ENCODE assay signal across 8 cellular contexts in the genomic region with DNA sequence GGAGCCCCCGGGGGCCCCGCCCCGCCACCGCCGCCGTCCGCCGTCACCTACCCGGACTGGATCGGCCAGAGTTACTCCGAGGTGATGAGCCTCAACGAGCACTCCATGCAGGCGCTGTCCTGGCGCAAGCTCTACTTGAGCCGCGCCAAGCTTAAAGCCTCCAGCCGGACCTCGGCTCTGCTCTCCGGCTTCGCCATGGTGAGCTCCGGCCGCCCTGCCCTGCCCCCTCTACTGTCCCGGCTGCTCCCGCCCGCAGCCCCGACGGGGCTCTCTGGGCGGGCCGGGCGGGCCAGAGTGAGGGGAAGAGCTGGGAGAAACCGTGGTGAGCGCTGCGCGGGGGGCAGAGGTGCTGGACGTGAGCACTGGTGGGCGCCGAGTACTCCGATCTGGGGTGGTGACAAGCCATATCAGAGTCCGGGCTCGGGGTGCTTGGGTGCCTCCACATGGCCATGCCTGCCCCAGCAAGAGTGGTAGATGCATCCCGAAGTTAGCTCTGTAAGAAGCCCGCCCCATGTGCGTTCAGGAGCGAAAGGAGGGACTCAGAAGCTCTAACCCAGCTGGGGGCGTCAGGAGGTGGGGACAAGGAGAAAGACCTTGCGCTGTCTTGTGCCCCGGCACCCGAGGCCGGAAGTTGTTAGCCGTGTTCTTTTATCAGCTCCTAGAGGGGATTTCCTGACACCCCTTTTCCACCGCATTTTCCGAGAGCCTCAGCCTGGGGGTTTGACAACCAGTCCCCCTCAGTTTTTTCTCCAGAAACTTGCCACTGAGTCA. TPM values are rescaled to one million over a fixed set of nuclear protein-coding genes. Genes with fewer than 3 reads are reported as not detected.
DNase-seq lines count a peak whose midpoint lies in the region; ATAC-seq and TF ChIP-seq lines count a peak whose summit lies in the region.

No MANE protein-coding gene starts in this region.

- peak overlapping the region; percentile 58 for H3K4me3 ChIP-seq in skeletal muscle cell (ENCODE audit: low read depth, low read length)

- TF ChIP-seq EP300 in Ishikawa (IDR thresholded peaks at IDR 0.05; ENCODE audit: borderline replicate concordance): no peak

- no peak for TF ChIP-seq RAD21 in Ishikawa (IDR thresholded peaks at IDR 0.05; ENCODE audit: low read depth)

- peak; percentile 36 for ATAC-seq in GM21529 (IDR thresholded peaks at IDR 0.05; ENCODE audit: unreplicated experiment)

- DNase-seq in ELR (ENCODE audit: low read depth) (peak; percentile 80), T-helper 2 cell (peak; percentile 52 to 94 (median 79)), anterior cingulate cortex (lab: John Stamatoyannopoulos, UW) (peak in 46 of 58 donors; percentile 2 to 76 (median 46)), hypothalamus (lab: John Stamatoyannopoulos, UW) (peak in 45 of 51 donors; percentile 16 to 74 (median 44)), skeletal muscle cell (ENCODE audit: low read depth) (peak; percentile 15), occipital lobe (lab: John Stamatoyannopoulos, UW) (no peak)

TF ChIP-seq in Ishikawa, 13 proteins besides CTCF, POLR2A, EP300 and RAD21:
- TF ChIP-seq USF1 (IDR thresholded peaks at IDR 0.05) (no peak), YY1 (IDR thresholded peaks at IDR 0.05; ENCODE audit: low read depth) (0 out of 2 replicates have a peak, but pooled peaks have one; percentile 9), CREB1 (IDR thresholded peaks at IDR 0.05; ENCODE audit: low read depth) (no peak), ZBTB7A (IDR thresholded peaks at IDR 0.05; ENCODE audit: low read depth) (no peak; the same call in 1 of the 2 replicates), NFIC (IDR thresholded peaks at IDR 0.05) (no peak), TAF1 (IDR thresholded peaks at IDR 0.05; ENCODE audit: low read depth) (no peak; the same call in none of the 2 replicates)

RNA-seq across cellular contexts. Expression of gene ORAI1, which starts 0.7 kb away (rescaled TPM):
- 1.9 TPM for total RNA-seq in occipital lobe

RNA-seq across cellular contexts. Expression of gene MORN3, which starts 42.4 kb away (rescaled TPM):
- 2.8 TPM for total RNA-seq in occipital lobe

RNA-seq across cellular contexts. Expression of gene KDM2B, which starts 46.2 kb away (rescaled TPM):
- total RNA-seq in occipital lobe: 113 TPM
